In the genomic region with DNA sequence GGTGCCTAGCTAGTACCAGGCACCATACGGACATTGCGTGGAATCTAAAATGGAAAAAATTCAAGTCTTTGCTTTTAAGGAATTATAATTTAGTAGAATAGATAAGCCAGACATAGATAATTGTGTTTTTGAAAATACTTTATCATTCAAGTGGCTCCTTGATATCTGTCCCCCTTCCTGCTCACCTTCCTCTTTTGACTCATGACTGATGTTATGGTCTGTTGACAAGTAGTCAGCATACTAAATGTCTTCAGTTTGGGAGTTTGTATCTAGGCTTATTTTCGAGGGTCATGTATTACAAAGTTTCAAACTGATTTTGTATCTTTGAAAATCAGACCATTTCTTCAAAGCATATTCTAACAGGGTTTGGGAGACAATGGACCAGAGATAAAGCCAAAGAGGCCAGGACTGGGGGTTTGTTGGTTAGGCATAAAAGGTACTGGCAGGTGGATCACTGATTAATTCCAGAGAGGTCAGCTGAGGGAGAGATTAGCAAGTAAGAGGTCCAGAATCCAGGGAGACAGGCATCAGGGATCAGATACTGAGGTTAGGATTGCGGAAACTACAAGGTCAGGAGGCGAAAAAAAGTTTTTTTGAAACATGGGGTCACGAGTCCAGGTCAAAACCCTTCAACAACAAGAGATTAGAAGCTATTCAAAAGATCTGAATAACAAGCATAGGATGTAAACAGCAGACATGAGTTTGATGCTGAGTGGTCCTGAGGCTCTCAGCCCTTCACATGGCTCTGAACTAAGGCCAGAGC, we compare ENCODE assay signal across 24 cellular contexts. TPM values are rescaled to one million over a fixed set of nuclear protein-coding genes. Genes with fewer than 3 reads are reported as not detected.
DNase-seq lines count a peak whose midpoint lies in the region; ATAC-seq and TF ChIP-seq lines count a peak whose summit lies in the region.
"Had no signal": no experiment of that assay in that cellular context is flagged by ENCODE, and none has a peak within 500 bp of the region (broad histone marks: within the 10 kb centered on the region; RNA-seq: fewer than 3 reads in every experiment).

No MANE protein-coding gene starts in this region.

- H3K27ac Mint-ChIP-seq in IgD-negative memory B cell, result peak overlapping the region; percentile 89 to 98 (median 97)
- peak overlapping the region; percentile 93 for H3K27ac Mint-ChIP-seq in stimulated activated naive B cell treated with anti-CD40 and anti-IgM and Interleukin-4, amounts not matched to agents 10 μg/mL and 1 μg/mL and 100 μg/mL, for 72 hours
- H3K27ac Mint-ChIP-seq: activated CD8-positive, alpha-beta T cell treated with anti-CD3 and anti-CD28 coated beads for 36 hours had no signal

- DNase-seq in cardiac muscle cell (ENCODE audit: low read depth in 1 of 2, low spot score in 1 of 2) (peak in 1 of 2 donors; percentile 73), heart left ventricle (no peak), kidney tubule cell (ENCODE audit: low spot score) (peak; percentile 32)
- no peak for DNase-seq in stimulated activated naive B cell treated with anti-CD40 and anti-IgM and Interleukin-4, amounts not matched to agents 10 μg/mL and 1 μg/mL and 100 μg/mL, for 72 hours
- DNase-seq in stimulated activated CD4-positive, alpha-beta T cell treated with anti-CD3 and anti-CD28 coated beads, Interleukin-4, amount 100 ng/mL, for 24 hours, result no peak
- DNase-seq: activated CD8-positive, alpha-beta T cell treated with anti-CD3 and anti-CD28 coated beads for 36 hours; activated naive CD4-positive, alpha-beta T cell; activated T-cell treated with anti-CD3 and anti-CD28 coated beads, Interleukin-2, amount 50 U/mL, for 1 hour; amniotic stem cell; GF-D8; hippocampal formation; KBM-7; NCI-H187; NCI-H446; NK-92 treated with Interleukin-12 subunit alpha and Interleukin-12 subunit beta, amount 100 ng/mL, for 24 hours; nucleus accumbens; SK-N-SH had no signal

- no peak for TF ChIP-seq POLR2A in heart left ventricle (IDR thresholded peaks at IDR 0.05)

- H3K27me3 ChIP-seq in cardiac muscle cell (no peaks in the 10 kb centered on the region), heart left ventricle (no peaks in the 10 kb centered on the region)

- H3K36me3 ChIP-seq in cardiac muscle cell, result no peaks in the 10 kb centered on the region
- no peaks in the 10 kb centered on the region for H3K36me3 ChIP-seq in heart left ventricle

- ATAC-seq in heart left ventricle (no peak), GM19455 (IDR thresholded peaks at IDR 0.05; ENCODE audit: unreplicated experiment) (no peak), HG03175 (IDR thresholded peaks at IDR 0.05; ENCODE audit: unreplicated experiment) (no peak)
- peak; percentile 64 to 75 for ATAC-seq in stimulated activated naive B cell treated with anti-CD40 and anti-IgM and Interleukin-4, amounts not matched to agents 10 μg/mL and 1 μg/mL and 100 μg/mL, for 72 hours (replicated peaks)
- ATAC-seq: activated CD8-positive, alpha-beta T cell treated with anti-CD3 and anti-CD28 coated beads for 36 hours had no signal

- H3K4me3 Mint-ChIP-seq in IgD-negative memory B cell, result peak overlapping the region; percentile 60 to 95 (median 82)
- H3K4me3 Mint-ChIP-seq in stimulated activated naive B cell treated with anti-CD40 and anti-IgM and Interleukin-4, amounts not matched to agents 10 μg/mL and 1 μg/mL and 100 μg/mL, for 72 hours, result peak overlapping the region in 1 of 2 donors; percentile 55
- H3K4me3 Mint-ChIP-seq: activated CD8-positive, alpha-beta T cell treated with anti-CD3 and anti-CD28 coated beads for 36 hours had no signal

- H3K4me3 ChIP-seq in cardiac muscle cell (no peak overlapping the region), heart left ventricle (no peak overlapping the region)

- H3K4me1 ChIP-seq in cardiac muscle cell (ENCODE audit: low read depth) (peaks cover 56% of the 10 kb centered on the region), heart left ventricle (no peaks in the 10 kb centered on the region)

- peaks cover 34 to 41% (median 41%) of the 10 kb centered on the region in 3 donors for H3K4me1 Mint-ChIP-seq in IgD-negative memory B cell
- peaks cover 38 to 53% of the 10 kb centered on the region in 2 donors for H3K4me1 Mint-ChIP-seq in stimulated activated naive B cell treated with anti-CD40 and anti-IgM and Interleukin-4, amounts not matched to agents 10 μg/mL and 1 μg/mL and 100 μg/mL, for 72 hours

- H3K9me3 ChIP-seq in cardiac muscle cell (ENCODE audit: low read depth) (no peaks in the 10 kb centered on the region), heart left ventricle (peaks cover 0 to under 1% (median 0%) of the 10 kb centered on the region in 12 donors)
- H3K9me3 ChIP-seq: SK-N-SH had no signal

- 53 to 60% (median 57%) methylated on average over 6 of the region's 6 CpGs for WGBS in heart left ventricle, 4 donors

- intact Hi-C loops in heart left ventricle (cut with DNase I), result no loop called here

- H3K27ac ChIP-seq in cardiac muscle cell (peak overlapping the region; percentile 76), heart left ventricle (no peak overlapping the region)
- H3K27ac ChIP-seq: C4-2B, RWPE1 had no signal

- no peak for TF ChIP-seq CTCF in cardiac muscle cell (IDR thresholded peaks at IDR 0.05; ENCODE audit: low read depth, low read length)
- TF ChIP-seq CTCF in heart left ventricle (IDR thresholded peaks at IDR 0.05), result no peak

- H3K27me3 Mint-ChIP-seq in IgD-negative memory B cell, result no peaks in the 10 kb centered on the region
- no peaks in the 10 kb centered on the region for H3K27me3 Mint-ChIP-seq in stimulated activated naive B cell treated with anti-CD40 and anti-IgM and Interleukin-4, amounts not matched to agents 10 μg/mL and 1 μg/mL and 100 μg/mL, for 72 hours
- H3K27me3 Mint-ChIP-seq: activated CD8-positive, alpha-beta T cell treated with anti-CD3 and anti-CD28 coated beads for 36 hours had no signal

- H3K9me3 Mint-ChIP-seq in IgD-negative memory B cell, result peaks cover 0 to 1% (median 0%) of the 10 kb centered on the region in 3 donors
- H3K9me3 Mint-ChIP-seq in stimulated activated naive B cell treated with anti-CD40 and anti-IgM and Interleukin-4, amounts not matched to agents 10 μg/mL and 1 μg/mL and 100 μg/mL, for 72 hours, result no peaks in the 10 kb centered on the region
- H3K9me3 Mint-ChIP-seq: activated CD8-positive, alpha-beta T cell treated with anti-CD3 and anti-CD28 coated beads for 36 hours had no signal

- H3K36me3 Mint-ChIP-seq in IgD-negative memory B cell, result no peaks in the 10 kb centered on the region
- peaks cover 0 to 3% of the 10 kb centered on the region in 2 donors for H3K36me3 Mint-ChIP-seq in stimulated activated naive B cell treated with anti-CD40 and anti-IgM and Interleukin-4, amounts not matched to agents 10 μg/mL and 1 μg/mL and 100 μg/mL, for 72 hours

RNA-seq across cellular contexts. Expression of a gene that starts 31.5 kb away (rescaled TPM):
- 69.8 and 88.0 TPM in 2 replicates for total RNA-seq in cardiac muscle cell
- 45.8 and 54.8 TPM in 2 replicates for polyA plus RNA-seq in cardiac muscle cell
- total RNA-seq in heart left ventricle, result under 1 TPM in 5 of 9 donors, not detected in 4; 0.10 to 0.34 (median 0.16) TPM
- under 1 TPM; 0.07 to 0.08 TPM for polyA plus RNA-seq in heart left ventricle
- polyA plus RNA-seq in IgD-negative memory B cell, result 22.5 TPM
- total RNA-seq: activated CD8-positive, alpha-beta T cell treated with anti-CD3 and anti-CD28 coated beads for 36 hours; bronchial epithelial cell; endothelial cell of umbilical vein had no signal
- polyA plus RNA-seq: endothelial cell of umbilical vein, SK-N-SH had no signal

Comparison
In these comparisons a context has a peak if more than half of its experiments do, and no peak if none do; other contexts are left out.
1. RNA of a gene that starts 31.5 kb away (polyA plus RNA-seq): 45.8 to 54.8 TPM in cardiac muscle cell and 22.5 TPM in IgD-negative memory B cell (single experiment); 0.07 to 0.08 TPM in heart left ventricle; every median in the first group is over 10 times any median in the second.
2. ATAC-seq: peak in stimulated activated naive B cell treated with anti-CD40 and anti-IgM and Interleukin-4, amounts not matched to agents 10 μg/mL and 1 μg/mL and 100 μg/mL, for 72 hours (2 of 2); none in heart left ventricle (0 of 4), GM19455 (single experiment) and HG03175 (single experiment).